ENCODE assay signal across 17 cellular contexts in genomic region chr2:44713170-44713569, GRCh38.
DNase-seq lines count a peak whose midpoint lies in the region; ATAC-seq and TF ChIP-seq lines count a peak whose summit lies in the region.
"Had no signal": no experiment of that assay in that cellular context is flagged by ENCODE, and none has a peak within 500 bp of the region (broad histone marks: within the 10 kb centered on the region; RNA-seq: fewer than 3 reads in every experiment).

No MANE protein-coding gene starts in this region.

- H3K27ac Mint-ChIP-seq in naive B cell = peak overlapping the region; percentile 85 to 95 (median 91)

- H3K9me3 Mint-ChIP-seq in naive B cell = no peaks in the 10 kb centered on the region

- CTCF ChIA-PET in HEK293 (lab: Yijun Ruan, JAX) (no interaction called here), OCI-LY7 (lab: Charles Lee; ENCODE audit: unreplicated experiment) (no interaction called here)

- H4K20me1 ChIP-seq in OCI-LY7 (ENCODE audit: insufficient read depth, low read length) = no peaks in the 10 kb centered on the region

- peak overlapping the region; percentile 36; the same call in 1 of the 2 replicates for H3K4me2 ChIP-seq in OCI-LY7 (ENCODE audit: low read length)

- intact Hi-C loops in OCI-LY7 (cut with micrococcal nuclease; ENCODE audit: unreplicated experiment) = no loop called here
- intact Hi-C loops in left colon (cut with DNase I, micrococcal nuclease) = no loop called here

- no peaks in the 10 kb centered on the region for H3K27me3 Mint-ChIP-seq in naive B cell

- no peak overlapping the region for H2AFZ ChIP-seq in OCI-LY7 (ENCODE audit: low read length)

- H3K4me1 Mint-ChIP-seq in naive B cell = peaks cover 48 to 75% (median 56%) of the 10 kb centered on the region in 3 donors

- H3K4me1 ChIP-seq in HEK293 (ENCODE audit: control insufficient read depth, insufficient read depth, low read length) = no peaks in the 10 kb centered on the region
- H3K4me1 ChIP-seq in OCI-LY7 (ENCODE audit: insufficient read depth, low read length, poor library complexity, severe bottlenecking) = peaks cover 27% of the 10 kb centered on the region
- H3K4me1 ChIP-seq: pancreas had no signal

- no TSS peak for BruUV-seq in OCI-LY7 (replicated peaks; lab: Mats Ljungman, UMichigan)

- no peak overlapping the region for H3K27ac ChIP-seq in HEK293 (ENCODE audit: extremely low read depth, low read depth, low read length)
- H3K27ac ChIP-seq in OCI-LY7 (ENCODE audit: low read depth, low read length, poor library complexity, severe bottlenecking) = no peak overlapping the region
- H3K27ac ChIP-seq: pancreas had no signal

- H3K36me3 ChIP-seq in HEK293 (ENCODE audit: control insufficient read depth in 2 of 2, insufficient read depth in 1 of 2, low read length in 2 of 2) (no peaks in the 10 kb centered on the region), OCI-LY7 (ENCODE audit: insufficient read depth, low read length) (no peaks in the 10 kb centered on the region)
- H3K36me3 ChIP-seq: pancreas had no signal

- H3K36me3 Mint-ChIP-seq in naive B cell = no peaks in the 10 kb centered on the region

- H3K4me3 ChIP-seq in HEK293 (ENCODE audit: low read depth, low read length) = no peak overlapping the region
- H3K4me3 ChIP-seq in OCI-LY7 (ENCODE audit: low read depth, low read length, poor library complexity, severe bottlenecking) = no peak overlapping the region
- H3K4me3 ChIP-seq: pancreas had no signal

- H3K4me3 Mint-ChIP-seq in naive B cell = peak overlapping the region; percentile 23 to 87 (median 74)

- ATAC-seq in activated CD4-positive, CD25-positive, alpha-beta regulatory T cell treated with anti-CD3 and anti-CD28 coated beads, Interleukin-2, amount 50 U/mL, for 24 hours = peak; percentile 65 to 88
- ATAC-seq in naive B cell (ENCODE audit: low read depth in 2 of 2) (peak; percentile 83 to 84), left colon (no peak)
- ATAC-seq: left lobe of liver, pancreas had no signal

- no peaks in the 10 kb centered on the region for H3K79me2 ChIP-seq in OCI-LY7 (ENCODE audit: insufficient read depth, low read depth, low read length)

- POLR2A ChIA-PET in HEK293 (lab: Yijun Ruan, JAX) = no interaction called here
- POLR2A ChIA-PET in OCI-LY7 (lab: Charles Lee) = interaction anchor here (0.6 kb wide), 1 partner anchor 1406 kb away, joined by 3 read pairs; no protein-coding TSS in a partner anchor

- TF ChIP-seq CTCF in HEK293 (tag by site-specific recombination; IDR thresholded peaks at IDR 0.05) (no peak), OCI-LY7 (conservative IDR thresholded peaks at IDR 0.05; ENCODE audit: low read length) (no peak)

- H3K9me3 ChIP-seq in HEK293 (ENCODE audit: control insufficient read depth, insufficient read depth, low read depth, low read length) (no peaks in the 10 kb centered on the region), OCI-LY7 (ENCODE audit: low read length) (no peaks in the 10 kb centered on the region)
- H3K9me3 ChIP-seq: pancreas had no signal

- no peak for DNase-seq in activated CD4-positive, CD25-positive, alpha-beta regulatory T cell treated with anti-CD3 and anti-CD28 coated beads, Interleukin-2, amount 50 U/mL, for 72 hours
- DNase-seq in OCI-LY7 (ENCODE audit: low spot score) (peak; percentile 11), naive B cell (peak; percentile 75), left colon (no peak), DMS153 treated with DMSO at 0.1 percent for 48 hours (lab: John Stamatoyannopoulos, UW; ENCODE audit: unreplicated experiment) (no peak), AG20443 (ENCODE audit: low spot score) (no peak)
- DNase-seq: activated CD4-positive, alpha-beta T cell treated with anti-CD3 and anti-CD28 coated beads for 4 hours; activated T-cell treated with anti-CD3 and anti-CD28 coated beads, Interleukin-2, amount 50 U/mL, for 48 hours; cerebellar nuclear complex; NCI-H1930; NCI-H774; pancreas; small intestine; stimulated activated naive CD4-positive, alpha-beta T cell had no signal

- no peaks in the 10 kb centered on the region for H3K9me2 ChIP-seq in OCI-LY7 (ENCODE audit: insufficient read depth, low read length)

TF ChIP-seq in HEK293, 187 proteins besides CTCF, POLR2A, EP300 and RAD21:
- TF ChIP-seq ZNF324 (tag by site-specific recombination; IDR thresholded peaks at IDR 0.05) = no peak
- TF ChIP-seq SCRT2 (tag by site-specific recombination; IDR thresholded peaks at IDR 0.05) = 0 out of 2 replicates have a peak, but pooled peaks have one; percentile 24

Comparison
In these comparisons a context has a peak if more than half of its experiments do, and no peak if none do; other contexts are left out.
1. DNase-seq: peak in OCI-LY7 (single experiment) and naive B cell (single experiment); none in activated CD4-positive, CD25-positive, alpha-beta regulatory T cell treated with anti-CD3 and anti-CD28 coated beads, Interleukin-2, amount 50 U/mL, for 72 hours (single experiment), left colon (0 of 2), DMS153 treated with DMSO at 0.1 percent for 48 hours (single experiment) and AG20443 (single experiment).